In genomic region chr11:62850911-62851806, GRCh38 we compare ENCODE assay signal across 1 cellular context.
TF ChIP-seq lines count a peak whose summit lies in the region.

No MANE protein-coding gene starts in this region.

TF ChIP-seq in WTC11, 78 proteins besides CTCF, POLR2A, EP300 and RAD21 (continued from another document and continues in another):
- no peak for TF ChIP-seq AFF4 (CRISPR knock-in tag; IDR thresholded peaks at IDR 0.05; ENCODE audit: borderline replicate concordance)
- no peak for TF ChIP-seq IRF1 (CRISPR knock-in tag; IDR thresholded peaks at IDR 0.05)
- TF ChIP-seq FOXP4 (CRISPR knock-in tag; IDR thresholded peaks at IDR 0.05), result no peak
- TF ChIP-seq ZNF317 (CRISPR knock-in tag; IDR thresholded peaks at IDR 0.05; ENCODE audit: borderline replicate concordance, low read depth), result no peak
- no peak for TF ChIP-seq RELA (CRISPR knock-in tag; IDR thresholded peaks at IDR 0.05; ENCODE audit: borderline replicate concordance)
- TF ChIP-seq ZSCAN18 (CRISPR knock-in tag; IDR thresholded peaks at IDR 0.05), result peak; percentile 79; the same call in 1 of the 2 replicates
- TF ChIP-seq TP53 (CRISPR knock-in tag; IDR thresholded peaks at IDR 0.05), result no peak; the same call in 1 of the 2 replicates
- TF ChIP-seq GTF2I (CRISPR knock-in tag; conservative IDR thresholded peaks at IDR 0.05), result no peak
- TF ChIP-seq SP1 (CRISPR knock-in tag; conservative IDR thresholded peaks at IDR 0.05), result peak; percentile 32; the same call in 1 of the 2 replicates
- TF ChIP-seq EMX1 (CRISPR knock-in tag; IDR thresholded peaks at IDR 0.05), result peak; percentile 99
- TF ChIP-seq OVOL2 (CRISPR knock-in tag; IDR thresholded peaks at IDR 0.05; ENCODE audit: borderline replicate concordance), result no peak
- 0 out of 2 replicates have a peak, but pooled peaks have one; percentile 28 for TF ChIP-seq MAX (CRISPR knock-in tag; IDR thresholded peaks at IDR 0.05)
- TF ChIP-seq ZNF138 (CRISPR knock-in tag; conservative IDR thresholded peaks at IDR 0.05), result no peak; the same call in 1 of the 2 replicates
- TF ChIP-seq ESRRA (CRISPR knock-in tag; IDR thresholded peaks at IDR 0.05; ENCODE audit: borderline replicate concordance), result no peak
- peak; percentile 95 for TF ChIP-seq ERG (CRISPR knock-in tag; IDR thresholded peaks at IDR 0.05)
- TF ChIP-seq FOXP1 (CRISPR knock-in tag; IDR thresholded peaks at IDR 0.05; ENCODE audit: borderline replicate concordance), result peak; percentile 61; the same call in 1 of the 2 replicates
- no peak for TF ChIP-seq ZNF121 (CRISPR knock-in tag; IDR thresholded peaks at IDR 0.05)
- TF ChIP-seq MXD4 (CRISPR knock-in tag; IDR thresholded peaks at IDR 0.05; ENCODE audit: borderline replicate concordance), result no peak
- TF ChIP-seq E2F4 (CRISPR knock-in tag; IDR thresholded peaks at IDR 0.05; ENCODE audit: borderline replicate concordance, low read depth), result no peak
- no peak for TF ChIP-seq ZNF423 (CRISPR knock-in tag; IDR thresholded peaks at IDR 0.05)
- no peak for TF ChIP-seq ATF6 (CRISPR knock-in tag; IDR thresholded peaks at IDR 0.05)
- TF ChIP-seq SMAD3 (CRISPR knock-in tag; IDR thresholded peaks at IDR 0.05; ENCODE audit: borderline replicate concordance), result no peak
- no peak; the same call in 1 of the 2 replicates for TF ChIP-seq USF1 (CRISPR knock-in tag; IDR thresholded peaks at IDR 0.05)
- no peak for TF ChIP-seq RORB (CRISPR knock-in tag; IDR thresholded peaks at IDR 0.05)
- no peak for TF ChIP-seq KAT7 (CRISPR knock-in tag; IDR thresholded peaks at IDR 0.05; ENCODE audit: borderline replicate concordance)
- TF ChIP-seq NFE2L1 (CRISPR knock-in tag; IDR thresholded peaks at IDR 0.05), result 0 out of 2 replicates have a peak, but pooled peaks have one; percentile 55
- TF ChIP-seq ZNF281 (CRISPR knock-in tag; IDR thresholded peaks at IDR 0.05), result peak; percentile 45; the same call in 1 of the 2 replicates
- TF ChIP-seq FOXJ3 (CRISPR knock-in tag; IDR thresholded peaks at IDR 0.05; ENCODE audit: borderline replicate concordance), result peak; percentile 79; the same call in 1 of the 2 replicates
- no peak for TF ChIP-seq TCF7 (CRISPR knock-in tag; IDR thresholded peaks at IDR 0.05; ENCODE audit: low read depth)
- no peak for TF ChIP-seq ATF3 (CRISPR knock-in tag; conservative IDR thresholded peaks at IDR 0.05)
- no peak for TF ChIP-seq ZNF263 (CRISPR knock-in tag; IDR thresholded peaks at IDR 0.05; ENCODE audit: low read depth)
- peak; percentile 55; the same call in 1 of the 2 replicates for TF ChIP-seq PREB (CRISPR knock-in tag; IDR thresholded peaks at IDR 0.05; ENCODE audit: borderline replicate concordance)
- no peak for TF ChIP-seq CDX4 (CRISPR knock-in tag; IDR thresholded peaks at IDR 0.05; ENCODE audit: borderline replicate concordance)
- TF ChIP-seq SMAD4 (CRISPR knock-in tag; IDR thresholded peaks at IDR 0.05), result no peak
- TF ChIP-seq GRHL2 (CRISPR knock-in tag; IDR thresholded peaks at IDR 0.05; ENCODE audit: insufficient replicate concordance, severe bottlenecking), result no peak
- no peak for TF ChIP-seq ZMAT4 (CRISPR knock-in tag; IDR thresholded peaks at IDR 0.05)
